Comparison of ENCODE assay signal across 10 cellular contexts in genomic region chr1:16250547-16251251, GRCh38. TPM values are rescaled to one million over a fixed set of nuclear protein-coding genes. Genes with fewer than 3 reads are reported as not detected.
DNase-seq lines count a peak whose midpoint lies in the region; ATAC-seq and TF ChIP-seq lines count a peak whose summit lies in the region.
"Had no signal": no experiment of that assay in that cellular context is flagged by ENCODE, and none has a peak within 500 bp of the region (broad histone marks: within the 10 kb centered on the region; RNA-seq: fewer than 3 reads in every experiment).

No MANE protein-coding gene starts in this region.

- peak in 3 of 8 donors; percentile 11 to 55 (median 15) for ATAC-seq in heart right ventricle

- TF ChIP-seq CTCF in heart right ventricle (IDR thresholded peaks at IDR 0.05) (no peak), spleen (IDR thresholded peaks at IDR 0.05 in 8 of 11, conservative IDR thresholded peaks at IDR 0.05 in 3 of 11) (no peak)

- H3K9me3 ChIP-seq in heart right ventricle (no peaks in the 10 kb centered on the region), spleen (no peaks in the 10 kb centered on the region)

- H3K27me3 ChIP-seq in heart right ventricle, result no peaks in the 10 kb centered on the region
- no peaks in the 10 kb centered on the region for H3K27me3 ChIP-seq in spleen (replicated peaks in 1 of 7)

- WGBS in heart right ventricle, 2 donors, result 69 to 79% methylated on average over 14 of the region's 14 CpGs
- whole genome bisulfite sequencing in spleen, 5 donors, result 89 to 94% (median 92%) methylated on average over 14 of the region's 14 CpGs

- H3K4me1 ChIP-seq in heart right ventricle, result peaks cover 33 to 74% (median 62%) of the 10 kb centered on the region in 9 donors
- peaks cover 11 to 42% (median 22%) of the 10 kb centered on the region in 6 donors for H3K4me1 ChIP-seq in spleen

- DNase-seq in EL, result peak; percentile 74
- DNase-seq in heart right ventricle, result no peak
- DNase-seq in spleen, result no peak
- DNase-seq in midbrain (lab: John Stamatoyannopoulos, UW), result no peak
- no peak for DNase-seq in activated gamma-delta T cell (lab: John Stamatoyannopoulos, UW)
- DNase-seq in activated CD4-positive, alpha-beta T cell treated with anti-CD3 and anti-CD28 coated beads, Interleukin-2, amount 50 U/mL, for 48 hours, result no peak
- no peak for DNase-seq in NCI-H2107 treated with DMSO at 0.1 percent for 48 hours (lab: John Stamatoyannopoulos, UW; ENCODE audit: unreplicated experiment)
- DNase-seq: CD4-positive, alpha-beta T cell; NCI-H510A treated with DMSO at 0.1 percent for 48 hours had no signal

- no peak overlapping the region for H3K4me3 ChIP-seq in heart right ventricle
- no peak overlapping the region for H3K4me3 ChIP-seq in spleen

- intact Hi-C loops in heart right ventricle (cut with DNase I), result no loop called here
- intact Hi-C loops in spleen (cut with DNase I; ENCODE audit: low total_unique reads), result no loop called here

- H3K36me3 ChIP-seq in heart right ventricle (peaks cover 0 to 69% (median 22%) of the 10 kb centered on the region in 9 donors), spleen (peaks cover 4 to 88% (median 49%) of the 10 kb centered on the region in 6 donors)

- TF ChIP-seq POLR2A in spleen (IDR thresholded peaks at IDR 0.05), result no peak

- H3K27ac ChIP-seq in angular gyrus (ENCODE audit: low read depth, low read length) (peak overlapping the region; percentile 60), heart right ventricle (peak overlapping the region in 9 of 10 donors; percentile 47 to 97 (median 74)), spleen (peak overlapping the region in 5 of 8 donors; percentile 29 to 67 (median 59))

RNA-seq across cellular contexts. Expression of gene CPLANE2, which starts 13.7 kb away (rescaled TPM):
- 10 to 100 TPM in 2 of 10 donors, 1 to 10 TPM in 8; 3.9 to 11.1 (median 7.2) TPM for total RNA-seq in heart right ventricle
- 1 to 10 TPM; 2.2 to 2.3 TPM for polyA plus RNA-seq in heart right ventricle
- total RNA-seq in spleen, result 1 to 10 TPM; 4.0 to 7.6 (median 5.3) TPM
- polyA plus RNA-seq in spleen, result 1 to 10 TPM; 2.1 to 6.1 (median 2.2) TPM

RNA-seq across cellular contexts. Expression of gene ARHGEF19, which starts 38.2 kb away (rescaled TPM):
- total RNA-seq in heart right ventricle, result 1 to 10 TPM in 7 of 10 donors, under 1 TPM in 3; 0.49 to 3.0 (median 1.6) TPM
- polyA plus RNA-seq in heart right ventricle, result 1 to 10 TPM; 1.9 to 5.4 TPM
- total RNA-seq in spleen, result 10 to 100 TPM in 1 of 7 donors, 1 to 10 TPM in 6; 3.5 to 12.9 (median 8.0) TPM
- polyA plus RNA-seq in spleen, result 1 to 10 TPM; 4.8 to 7.7 (median 6.4) TPM
